Comparison of ENCODE assay signal across 20 cellular contexts in the genomic region with DNA sequence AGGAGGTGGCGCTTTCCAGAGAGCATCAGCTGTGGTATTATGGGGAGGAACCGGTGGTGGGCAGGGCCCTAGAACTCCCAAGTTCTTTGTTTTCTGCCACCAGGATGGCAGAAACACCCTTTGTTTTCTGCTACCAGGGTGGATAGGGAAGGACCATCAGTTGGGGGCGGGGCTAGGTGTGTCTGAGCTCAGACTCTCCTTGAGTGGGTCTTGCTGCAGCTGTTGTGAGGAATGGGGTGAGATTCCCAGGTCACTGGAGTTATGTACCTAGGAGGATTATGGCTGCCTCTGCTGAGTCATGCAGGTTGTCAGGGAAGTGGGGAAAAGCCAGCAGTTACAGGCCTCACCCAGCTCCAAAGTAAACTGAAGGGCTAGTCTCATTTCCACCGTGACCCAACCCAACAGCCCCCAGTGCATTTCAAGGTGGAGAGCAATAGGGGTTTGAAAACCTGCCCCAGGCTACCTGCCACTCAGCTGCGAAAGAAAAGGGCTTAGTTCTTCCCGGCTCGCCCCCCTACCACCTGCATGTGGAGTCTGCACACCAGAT.
DNase-seq lines count a peak whose midpoint lies in the region; ATAC-seq, FAIRE-seq and TF ChIP-seq lines count a peak whose summit lies in the region.
"Had no signal": no experiment of that assay in that cellular context is flagged by ENCODE, and none has a peak within 500 bp of the region (broad histone marks: within the 10 kb centered on the region; RNA-seq: fewer than 3 reads in every experiment).

No MANE protein-coding gene starts in this region.

- TF ChIP-seq CTCF in colonic mucosa (IDR thresholded peaks at IDR 0.05) (no peak), kidney (IDR thresholded peaks at IDR 0.05; ENCODE audit: borderline replicate concordance, extremely low read depth, insufficient read depth) (no peak), CD14-positive monocyte (IDR thresholded peaks at IDR 0.05) (no peak)

- intact Hi-C loops in colonic mucosa (cut with DNase I), result no loop called here
- intact Hi-C loops in kidney (cut with DNase I), result no loop called here
- intact Hi-C loops in CD14-positive monocyte (cut with micrococcal nuclease), result no loop called here

- H3K27me3 ChIP-seq in colonic mucosa (no peaks in the 10 kb centered on the region), small intestine (ENCODE audit: control insufficient read depth in 2 of 2, insufficient read depth in 2 of 2, low read length in 2 of 2) (no peaks in the 10 kb centered on the region)

- peaks cover 3% of the 10 kb centered on the region for H3K27me3 Mint-ChIP-seq in activated naive CD4-positive, alpha-beta T cell treated with anti-CD3 and anti-CD28 coated beads, Interleukin-2, amount 50 U/mL, for 24 hours
- no peaks in the 10 kb centered on the region for H3K27me3 Mint-ChIP-seq in activated naive CD4-positive, alpha-beta T cell treated with anti-CD3 and anti-CD28 coated beads, Interleukin-2, amount 10 ng/mL, durations not matched to agents 7 days and 5 days
- H3K27me3 Mint-ChIP-seq in activated naive CD8-positive, alpha-beta T cell treated with anti-CD3 and anti-CD28 coated beads, Interleukin-2, amount 50 U/mL, for 24 hours, result no peaks in the 10 kb centered on the region
- H3K27me3 Mint-ChIP-seq in CD14-positive monocyte (ENCODE audit: low read depth in 3 of 3), result peaks cover 3 to 8% (median 7%) of the 10 kb centered on the region in 3 donors

- no peaks in the 10 kb centered on the region for H3K4me1 Mint-ChIP-seq in activated naive CD4-positive, alpha-beta T cell treated with anti-CD3 and anti-CD28 coated beads, Interleukin-2, amount 50 U/mL, for 24 hours
- H3K4me1 Mint-ChIP-seq in activated naive CD4-positive, alpha-beta T cell treated with anti-CD3 and anti-CD28 coated beads, Interleukin-2, amount 10 ng/mL, durations not matched to agents 7 days and 5 days, result no peaks in the 10 kb centered on the region
- H3K4me1 Mint-ChIP-seq in activated naive CD8-positive, alpha-beta T cell treated with anti-CD3 and anti-CD28 coated beads, Interleukin-2, amount 50 U/mL, for 24 hours, result no peaks in the 10 kb centered on the region
- no peaks in the 10 kb centered on the region for H3K4me1 Mint-ChIP-seq in CD14-positive monocyte

- ATAC-seq in activated naive CD8-positive, alpha-beta T cell treated with anti-CD3 and anti-CD28 coated beads, Interleukin-2, amount 50 U/mL, for 24 hours, result no peak

- H3K9me3 ChIP-seq in colonic mucosa (no peaks in the 10 kb centered on the region), kidney (ENCODE audit: control insufficient read depth in 1 of 2, low read length in 2 of 2) (peaks cover 0 to 4% of the 10 kb centered on the region in 2 donors), small intestine (ENCODE audit: control insufficient read depth, low read depth) (no peaks in the 10 kb centered on the region)
- H3K9me3 ChIP-seq: HAP-1 had no signal

- CTCF ChIA-PET in activated naive CD4-positive, alpha-beta T cell treated with anti-CD3 and anti-CD28 coated beads, Interleukin-2, amount 10 ng/mL, durations not matched to agents 7 days and 5 days (lab: Charles Lee), result interaction anchor here (0.5 kb wide), 1 partner anchor 871 kb away, joined by 3 read pairs; no protein-coding TSS in a partner anchor

- peak overlapping the region; percentile 9 for H3K27ac Mint-ChIP-seq in activated naive CD4-positive, alpha-beta T cell treated with anti-CD3 and anti-CD28 coated beads, Interleukin-2, amount 50 U/mL, for 24 hours
- no peak overlapping the region for H3K27ac Mint-ChIP-seq in activated naive CD4-positive, alpha-beta T cell treated with anti-CD3 and anti-CD28 coated beads, Interleukin-2, amount 10 ng/mL, durations not matched to agents 7 days and 5 days
- no peak overlapping the region for H3K27ac Mint-ChIP-seq in activated naive CD8-positive, alpha-beta T cell treated with anti-CD3 and anti-CD28 coated beads, Interleukin-2, amount 50 U/mL, for 24 hours
- H3K27ac Mint-ChIP-seq in CD14-positive monocyte, result no peak overlapping the region

- no peak for DNase-seq in activated naive CD4-positive, alpha-beta T cell treated with anti-CD3 and anti-CD28 coated beads, Interleukin-2, amount 10 ng/mL, durations not matched to agents 7 days and 5 days
- peak; percentile 52 for DNase-seq in colonic mucosa
- DNase-seq in kidney, result peak; percentile 32
- DNase-seq in activated naive CD8-positive, alpha-beta T cell treated with anti-CD3 and anti-CD28 coated beads, Interleukin-2, amount 50 U/mL, for 24 hours, result no peak
- no peak for DNase-seq in CD14-positive monocyte (ENCODE audit: low spot score)
- no peak for DNase-seq in small intestine
- DNase-seq: AML-193, KG1, NCI-H1092 treated with DMSO at 0.1 percent for 48 hours, NCI-H146, NCI-H2029, NCI-H2171, NCI-H345, NCI-H524, SHP77 had no signal

- H3K4me3 Mint-ChIP-seq in activated naive CD4-positive, alpha-beta T cell treated with anti-CD3 and anti-CD28 coated beads, Interleukin-2, amount 50 U/mL, for 24 hours, result no peak overlapping the region
- H3K4me3 Mint-ChIP-seq in activated naive CD4-positive, alpha-beta T cell treated with anti-CD3 and anti-CD28 coated beads, Interleukin-2, amount 10 ng/mL, durations not matched to agents 7 days and 5 days, result no peak overlapping the region
- no peak overlapping the region for H3K4me3 Mint-ChIP-seq in activated naive CD8-positive, alpha-beta T cell treated with anti-CD3 and anti-CD28 coated beads, Interleukin-2, amount 50 U/mL, for 24 hours
- H3K4me3 Mint-ChIP-seq in CD14-positive monocyte, result no peak overlapping the region

- peak overlapping the region; percentile 55 for H3K27ac ChIP-seq in colonic mucosa
- H3K27ac ChIP-seq in kidney (ENCODE audit: low read depth in 2 of 2, low read length in 2 of 2), result no peak overlapping the region
- no peak overlapping the region for H3K27ac ChIP-seq in small intestine (ENCODE audit: low read depth in 1 of 2, low read length in 1 of 2)
- H3K27ac ChIP-seq: C4-2B, SK-N-MC had no signal

- H3K4me1 ChIP-seq in colonic mucosa, result no peaks in the 10 kb centered on the region
- H3K4me1 ChIP-seq in kidney (ENCODE audit: control insufficient read depth in 1 of 2, insufficient read depth in 1 of 2, low read depth in 1 of 2, low read length in 2 of 2), result no peaks in the 10 kb centered on the region
- H3K4me1 ChIP-seq in small intestine (ENCODE audit: control insufficient read depth in 2 of 2, insufficient read depth in 1 of 2, low read depth in 1 of 2, low read length in 1 of 2), result no peaks in the 10 kb centered on the region
- H3K4me1 ChIP-seq: HAP-1 had no signal

- 74 to 83% (median 82%) methylated on average over 7 of the region's 7 CpGs for whole genome bisulfite sequencing in small intestine, 3 donors

- H3K36me3 Mint-ChIP-seq in activated naive CD4-positive, alpha-beta T cell treated with anti-CD3 and anti-CD28 coated beads, Interleukin-2, amount 50 U/mL, for 24 hours, result peaks cover 2% of the 10 kb centered on the region
- no peaks in the 10 kb centered on the region for H3K36me3 Mint-ChIP-seq in activated naive CD4-positive, alpha-beta T cell treated with anti-CD3 and anti-CD28 coated beads, Interleukin-2, amount 10 ng/mL, durations not matched to agents 7 days and 5 days
- H3K36me3 Mint-ChIP-seq in activated naive CD8-positive, alpha-beta T cell treated with anti-CD3 and anti-CD28 coated beads, Interleukin-2, amount 50 U/mL, for 24 hours (ENCODE audit: low read depth), result no peaks in the 10 kb centered on the region
- no peaks in the 10 kb centered on the region for H3K36me3 Mint-ChIP-seq in CD14-positive monocyte

- H3K9me3 Mint-ChIP-seq in activated naive CD4-positive, alpha-beta T cell treated with anti-CD3 and anti-CD28 coated beads, Interleukin-2, amount 50 U/mL, for 24 hours, result peaks cover 8% of the 10 kb centered on the region
- H3K9me3 Mint-ChIP-seq in activated naive CD4-positive, alpha-beta T cell treated with anti-CD3 and anti-CD28 coated beads, Interleukin-2, amount 10 ng/mL, durations not matched to agents 7 days and 5 days, result no peaks in the 10 kb centered on the region
- H3K9me3 Mint-ChIP-seq in activated naive CD8-positive, alpha-beta T cell treated with anti-CD3 and anti-CD28 coated beads, Interleukin-2, amount 50 U/mL, for 24 hours, result peaks cover 6% of the 10 kb centered on the region
- H3K9me3 Mint-ChIP-seq in CD14-positive monocyte, result peaks cover 2 to 16% (median 8%) of the 10 kb centered on the region in 7 donors

- H3K4me3 ChIP-seq in colonic mucosa, result no peak overlapping the region
- H3K4me3 ChIP-seq in kidney (ENCODE audit: low read length in 2 of 2), result no peak overlapping the region
- no peak overlapping the region for H3K4me3 ChIP-seq in small intestine (ENCODE audit: low read depth in 1 of 2, low read length in 2 of 2)
- H3K4me3 ChIP-seq: HAP-1, SK-N-MC had no signal

- FAIRE-seq in kidney (lab: Jason Lieb, UNC) (no peak), small intestine (lab: Jason Lieb, UNC) (no peak)
- FAIRE-seq: HTR-8/SVneo had no signal

- H3K36me3 ChIP-seq in colonic mucosa (no peaks in the 10 kb centered on the region), kidney (ENCODE audit: control insufficient read depth in 1 of 2, insufficient read depth in 2 of 2, low read length in 2 of 2) (no peaks in the 10 kb centered on the region), small intestine (ENCODE audit: control insufficient read depth in 2 of 2, insufficient read depth in 2 of 2, low read length in 2 of 2) (no peaks in the 10 kb centered on the region)
- H3K36me3 ChIP-seq: HAP-1 had no signal

- H3K9ac ChIP-seq in colonic mucosa (ENCODE audit: low read depth in 2 of 2, low read length in 2 of 2) (no peak overlapping the region), kidney (ENCODE audit: low read length in 2 of 2) (no peak overlapping the region)

Comparison
In these comparisons a context has a peak if more than half of its experiments do, and no peak if none do; other contexts are left out.
1. DNase-seq: peak in colonic mucosa (single experiment) and kidney (single experiment); none in activated naive CD4-positive, alpha-beta T cell treated with anti-CD3 and anti-CD28 coated beads, Interleukin-2, amount 10 ng/mL, durations not matched to agents 7 days and 5 days (single experiment), activated naive CD8-positive, alpha-beta T cell treated with anti-CD3 and anti-CD28 coated beads, Interleukin-2, amount 50 U/mL, for 24 hours (single experiment), CD14-positive monocyte (single experiment) and small intestine (single experiment).